Comparison of ENCODE assay signal across 1 cellular context in genomic region chr2:74747411-74748080, GRCh38.
TF ChIP-seq lines count a peak whose summit lies in the region.

No MANE protein-coding gene starts in this region.

TF ChIP-seq in HepG2, 621 proteins besides CTCF, POLR2A, EP300 and RAD21 (continued from another document and continues in another):
- TF ChIP-seq, protein P1, sequence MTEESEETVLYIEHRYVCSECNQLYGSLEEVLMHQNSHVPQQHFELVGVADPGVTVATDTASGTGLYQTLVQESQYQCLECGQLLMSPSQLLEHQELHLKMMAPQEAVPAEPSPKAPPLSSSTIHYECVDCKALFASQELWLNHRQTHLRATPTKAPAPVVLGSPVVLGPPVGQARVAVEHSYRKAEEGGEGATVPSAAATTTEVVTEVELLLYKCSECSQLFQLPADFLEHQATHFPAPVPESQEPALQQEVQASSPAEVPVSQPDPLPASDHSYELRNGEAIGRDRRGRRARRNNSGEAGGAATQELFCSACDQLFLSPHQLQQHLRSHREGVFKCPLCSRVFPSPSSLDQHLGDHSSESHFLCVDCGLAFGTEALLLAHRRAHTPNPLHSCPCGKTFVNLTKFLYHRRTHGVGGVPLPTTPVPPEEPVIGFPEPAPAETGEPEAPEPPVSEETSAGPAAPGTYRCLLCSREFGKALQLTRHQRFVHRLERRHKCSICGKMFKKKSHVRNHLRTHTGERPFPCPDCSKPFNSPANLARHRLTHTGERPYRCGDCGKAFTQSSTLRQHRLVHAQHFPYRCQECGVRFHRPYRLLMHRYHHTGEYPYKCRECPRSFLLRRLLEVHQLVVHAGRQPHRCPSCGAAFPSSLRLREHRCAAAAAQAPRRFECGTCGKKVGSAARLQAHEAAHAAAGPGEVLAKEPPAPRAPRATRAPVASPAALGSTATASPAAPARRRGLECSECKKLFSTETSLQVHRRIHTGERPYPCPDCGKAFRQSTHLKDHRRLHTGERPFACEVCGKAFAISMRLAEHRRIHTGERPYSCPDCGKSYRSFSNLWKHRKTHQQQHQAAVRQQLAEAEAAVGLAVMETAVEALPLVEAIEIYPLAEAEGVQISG (CRISPR knock-in tag; IDR thresholded peaks at IDR 0.05), result peak; percentile 83
- TF ChIP-seq TARDBP (CRISPR knock-in tag; IDR thresholded peaks at IDR 0.05) (peak; percentile 87; the same call in 1 of the 2 replicates), GATAD2A (CRISPR knock-in tag; IDR thresholded peaks at IDR 0.05) (peak; percentile 96), ZNF713 (CRISPR knock-in tag; IDR thresholded peaks at IDR 0.05) (no peak), CEBPZ (IDR thresholded peaks at IDR 0.05; ENCODE audit: low read length) (no peak), ZNF563 (CRISPR knock-in tag; IDR thresholded peaks at IDR 0.05) (no peak), ZNF782 (CRISPR knock-in tag; IDR thresholded peaks at IDR 0.05; ENCODE audit: borderline replicate concordance) (no peak), NFIC (IDR thresholded peaks at IDR 0.05; ENCODE audit: low read length) (no peak), MIER3 (CRISPR knock-in tag; IDR thresholded peaks at IDR 0.05; ENCODE audit: borderline replicate concordance) (peak; percentile 96; the same call in 1 of the 2 replicates), ZSCAN12 (CRISPR knock-in tag; IDR thresholded peaks at IDR 0.05) (no peak), SMAD1 (CRISPR knock-in tag; IDR thresholded peaks at IDR 0.05; ENCODE audit: borderline replicate concordance, low read depth) (0 out of 2 replicates have a peak, but pooled peaks have one; percentile 28), NFE2 (CRISPR knock-in tag; IDR thresholded peaks at IDR 0.05) (no peak), LRRFIP1 (CRISPR knock-in tag; conservative IDR thresholded peaks at IDR 0.05) (no peak), REPIN1 (CRISPR knock-in tag; IDR thresholded peaks at IDR 0.05; ENCODE audit: borderline replicate concordance, low read depth) (peak; percentile 92), ZFP90 (CRISPR knock-in tag; IDR thresholded peaks at IDR 0.05; ENCODE audit: borderline replicate concordance) (peak; percentile 28; the same call in 1 of the 2 replicates), ZNF275 (CRISPR knock-in tag; IDR thresholded peaks at IDR 0.05; ENCODE audit: borderline replicate concordance) (0 out of 2 replicates have a peak, but pooled peaks have one; percentile 71), SMARCC2 (IDR thresholded peaks at IDR 0.05) (no peak), ZNF12 (CRISPR knock-in tag; IDR thresholded peaks at IDR 0.05) (0 out of 2 replicates have a peak, but pooled peaks have one; percentile 28), ZNF772 (CRISPR knock-in tag; IDR thresholded peaks at IDR 0.05) (peak; percentile 48; the same call in 1 of the 2 replicates), RNF2 (conservative IDR thresholded peaks at IDR 0.05; ENCODE audit: low read depth) (no peak), ATF1 (CRISPR knock-in tag; IDR thresholded peaks at IDR 0.05) (no peak), TEF (CRISPR knock-in tag; IDR thresholded peaks at IDR 0.05) (no peak)
- TF ChIP-seq, protein P2, sequence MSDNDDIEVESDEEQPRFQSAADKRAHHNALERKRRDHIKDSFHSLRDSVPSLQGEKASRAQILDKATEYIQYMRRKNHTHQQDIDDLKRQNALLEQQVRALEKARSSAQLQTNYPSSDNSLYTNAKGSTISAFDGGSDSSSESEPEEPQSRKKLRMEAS (IDR thresholded peaks at IDR 0.05), result peak; percentile 78
- TF ChIP-seq, protein P3, sequence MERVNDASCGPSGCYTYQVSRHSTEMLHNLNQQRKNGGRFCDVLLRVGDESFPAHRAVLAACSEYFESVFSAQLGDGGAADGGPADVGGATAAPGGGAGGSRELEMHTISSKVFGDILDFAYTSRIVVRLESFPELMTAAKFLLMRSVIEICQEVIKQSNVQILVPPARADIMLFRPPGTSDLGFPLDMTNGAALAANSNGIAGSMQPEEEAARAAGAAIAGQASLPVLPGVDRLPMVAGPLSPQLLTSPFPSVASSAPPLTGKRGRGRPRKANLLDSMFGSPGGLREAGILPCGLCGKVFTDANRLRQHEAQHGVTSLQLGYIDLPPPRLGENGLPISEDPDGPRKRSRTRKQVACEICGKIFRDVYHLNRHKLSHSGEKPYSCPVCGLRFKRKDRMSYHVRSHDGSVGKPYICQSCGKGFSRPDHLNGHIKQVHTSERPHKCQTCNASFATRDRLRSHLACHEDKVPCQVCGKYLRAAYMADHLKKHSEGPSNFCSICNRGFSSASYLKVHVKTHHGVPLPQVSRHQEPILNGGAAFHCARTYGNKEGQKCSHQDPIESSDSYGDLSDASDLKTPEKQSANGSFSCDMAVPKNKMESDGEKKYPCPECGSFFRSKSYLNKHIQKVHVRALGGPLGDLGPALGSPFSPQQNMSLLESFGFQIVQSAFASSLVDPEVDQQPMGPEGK (CRISPR knock-in tag; IDR thresholded peaks at IDR 0.05), result peak; percentile 95
- TF ChIP-seq, protein P4, sequence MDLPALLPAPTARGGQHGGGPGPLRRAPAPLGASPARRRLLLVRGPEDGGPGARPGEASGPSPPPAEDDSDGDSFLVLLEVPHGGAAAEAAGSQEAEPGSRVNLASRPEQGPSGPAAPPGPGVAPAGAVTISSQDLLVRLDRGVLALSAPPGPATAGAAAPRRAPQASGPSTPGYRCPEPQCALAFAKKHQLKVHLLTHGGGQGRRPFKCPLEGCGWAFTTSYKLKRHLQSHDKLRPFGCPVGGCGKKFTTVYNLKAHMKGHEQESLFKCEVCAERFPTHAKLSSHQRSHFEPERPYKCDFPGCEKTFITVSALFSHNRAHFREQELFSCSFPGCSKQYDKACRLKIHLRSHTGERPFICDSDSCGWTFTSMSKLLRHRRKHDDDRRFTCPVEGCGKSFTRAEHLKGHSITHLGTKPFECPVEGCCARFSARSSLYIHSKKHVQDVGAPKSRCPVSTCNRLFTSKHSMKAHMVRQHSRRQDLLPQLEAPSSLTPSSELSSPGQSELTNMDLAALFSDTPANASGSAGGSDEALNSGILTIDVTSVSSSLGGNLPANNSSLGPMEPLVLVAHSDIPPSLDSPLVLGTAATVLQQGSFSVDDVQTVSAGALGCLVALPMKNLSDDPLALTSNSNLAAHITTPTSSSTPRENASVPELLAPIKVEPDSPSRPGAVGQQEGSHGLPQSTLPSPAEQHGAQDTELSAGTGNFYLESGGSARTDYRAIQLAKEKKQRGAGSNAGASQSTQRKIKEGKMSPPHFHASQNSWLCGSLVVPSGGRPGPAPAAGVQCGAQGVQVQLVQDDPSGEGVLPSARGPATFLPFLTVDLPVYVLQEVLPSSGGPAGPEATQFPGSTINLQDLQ (CRISPR knock-in tag; IDR thresholded peaks at IDR 0.05), result no peak
- TF ChIP-seq, protein P5, sequence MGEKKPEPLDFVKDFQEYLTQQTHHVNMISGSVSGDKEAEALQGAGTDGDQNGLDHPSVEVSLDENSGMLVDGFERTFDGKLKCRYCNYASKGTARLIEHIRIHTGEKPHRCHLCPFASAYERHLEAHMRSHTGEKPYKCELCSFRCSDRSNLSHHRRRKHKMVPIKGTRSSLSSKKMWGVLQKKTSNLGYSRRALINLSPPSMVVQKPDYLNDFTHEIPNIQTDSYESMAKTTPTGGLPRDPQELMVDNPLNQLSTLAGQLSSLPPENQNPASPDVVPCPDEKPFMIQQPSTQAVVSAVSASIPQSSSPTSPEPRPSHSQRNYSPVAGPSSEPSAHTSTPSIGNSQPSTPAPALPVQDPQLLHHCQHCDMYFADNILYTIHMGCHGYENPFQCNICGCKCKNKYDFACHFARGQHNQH (CRISPR knock-in tag; IDR thresholded peaks at IDR 0.05), result peak; percentile 55; the same call in 1 of the 2 replicates
- TF ChIP-seq, protein P6, sequence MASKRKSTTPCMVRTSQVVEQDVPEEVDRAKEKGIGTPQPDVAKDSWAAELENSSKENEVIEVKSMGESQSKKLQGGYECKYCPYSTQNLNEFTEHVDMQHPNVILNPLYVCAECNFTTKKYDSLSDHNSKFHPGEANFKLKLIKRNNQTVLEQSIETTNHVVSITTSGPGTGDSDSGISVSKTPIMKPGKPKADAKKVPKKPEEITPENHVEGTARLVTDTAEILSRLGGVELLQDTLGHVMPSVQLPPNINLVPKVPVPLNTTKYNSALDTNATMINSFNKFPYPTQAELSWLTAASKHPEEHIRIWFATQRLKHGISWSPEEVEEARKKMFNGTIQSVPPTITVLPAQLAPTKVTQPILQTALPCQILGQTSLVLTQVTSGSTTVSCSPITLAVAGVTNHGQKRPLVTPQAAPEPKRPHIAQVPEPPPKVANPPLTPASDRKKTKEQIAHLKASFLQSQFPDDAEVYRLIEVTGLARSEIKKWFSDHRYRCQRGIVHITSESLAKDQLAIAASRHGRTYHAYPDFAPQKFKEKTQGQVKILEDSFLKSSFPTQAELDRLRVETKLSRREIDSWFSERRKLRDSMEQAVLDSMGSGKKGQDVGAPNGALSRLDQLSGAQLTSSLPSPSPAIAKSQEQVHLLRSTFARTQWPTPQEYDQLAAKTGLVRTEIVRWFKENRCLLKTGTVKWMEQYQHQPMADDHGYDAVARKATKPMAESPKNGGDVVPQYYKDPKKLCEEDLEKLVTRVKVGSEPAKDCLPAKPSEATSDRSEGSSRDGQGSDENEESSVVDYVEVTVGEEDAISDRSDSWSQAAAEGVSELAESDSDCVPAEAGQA (IDR thresholded peaks at IDR 0.05; ENCODE audit: low read depth), result no peak
- TF ChIP-seq, protein P6 (CRISPR knock-in tag; IDR thresholded peaks at IDR 0.05; ENCODE audit: borderline replicate concordance), result no peak
